Comparison of ENCODE assay signal across 20 cellular contexts in genomic region chr6:37960139-37960935, GRCh38.
"Had no signal": no experiment of that assay in that cellular context is flagged by ENCODE, and none has a peak within 500 bp of the region (broad histone marks: within the 10 kb centered on the region; RNA-seq: fewer than 3 reads in every experiment).

No MANE protein-coding gene starts in this region.

- H2AFZ ChIP-seq: parathyroid adenoma had no signal

- DNase-seq: activated CD4-positive, alpha-beta T cell treated with anti-CD3 and anti-CD28 coated beads, Interleukin-2, amount 50 U/mL, for 48 hours; activated naive CD4-positive, alpha-beta T cell treated with anti-CD3 and anti-CD28 coated beads for 36 hours; aorta; effector CD4-positive, alpha-beta T cell; head of caudate nucleus; kidney; left lung; sigmoid colon; stimulated activated CD4-positive, alpha-beta T cell treated with anti-CD3 and anti-CD28 coated beads, Interleukin-4, amount 100 ng/mL, for 4 hours; stimulated activated naive CD4-positive, alpha-beta T cell; substantia nigra; tibial artery had no signal

- H3K9me3 ChIP-seq: neutrophil, sigmoid colon, tibial artery had no signal

- H3K27ac ChIP-seq: left lung, neutrophil, parathyroid adenoma, sigmoid colon, tibial artery had no signal

- FAIRE-seq: frontal cortex, kidney had no signal

- H3K27me3 ChIP-seq: left lung, neutrophil, sigmoid colon, tibial artery had no signal

- H3K27me3 Mint-ChIP-seq: central memory CD8-positive, alpha-beta T cell; natural killer cell treated with Interleukin-12 subunit alpha and Interleukin-12 subunit beta and Interleukin-15 and Interleukin-18, amount 100 ng/mL, for 72 hours had no signal

- H3K9me3 Mint-ChIP-seq: T-helper 1 cell treated with Interleukin-12 subunit alpha and Interleukin-12 subunit beta and Interleukin-4 antibody, amounts not matched to agents 30 μg/mL and 1 μg/mL, for 36 hours had no signal

- H3K9ac ChIP-seq: parathyroid adenoma had no signal

- H3K4me3 Mint-ChIP-seq: activated naive CD4-positive, alpha-beta T cell treated with anti-CD3 and anti-CD28 coated beads for 36 hours; central memory CD8-positive, alpha-beta T cell; mesothelial cell of epicardium; natural killer cell treated with Interleukin-12 subunit alpha and Interleukin-12 subunit beta and Interleukin-15 and Interleukin-18, amount 100 ng/mL, for 72 hours; T-helper 1 cell treated with Interleukin-12 subunit alpha and Interleukin-12 subunit beta and Interleukin-4 antibody, amounts not matched to agents 30 μg/mL and 1 μg/mL, for 36 hours had no signal

- H3K36me3 ChIP-seq: left lung, neutrophil, sigmoid colon, tibial artery had no signal

- ATAC-seq: left lung; natural killer cell treated with Interleukin-12 subunit alpha and Interleukin-12 subunit beta and Interleukin-15 and Interleukin-18, amount 100 ng/mL, for 72 hours had no signal

- H3K27ac Mint-ChIP-seq: activated naive CD4-positive, alpha-beta T cell treated with anti-CD3 and anti-CD28 coated beads for 36 hours; activated T-helper 2 cell treated with anti-CD3 and anti-CD28 coated beads, Interferon-gamma antibody, Interleukin-2, Interleukin-4, amounts not matched to agents 10 μg/mL and 5 μg/mL and 100 μg/mL, durations not matched to agents 14 hours and 24 hours and 36 hours; mesothelial cell of epicardium had no signal

- H3K4me3 ChIP-seq: left lung, sigmoid colon, tibial artery had no signal
